In the genomic region with DNA sequence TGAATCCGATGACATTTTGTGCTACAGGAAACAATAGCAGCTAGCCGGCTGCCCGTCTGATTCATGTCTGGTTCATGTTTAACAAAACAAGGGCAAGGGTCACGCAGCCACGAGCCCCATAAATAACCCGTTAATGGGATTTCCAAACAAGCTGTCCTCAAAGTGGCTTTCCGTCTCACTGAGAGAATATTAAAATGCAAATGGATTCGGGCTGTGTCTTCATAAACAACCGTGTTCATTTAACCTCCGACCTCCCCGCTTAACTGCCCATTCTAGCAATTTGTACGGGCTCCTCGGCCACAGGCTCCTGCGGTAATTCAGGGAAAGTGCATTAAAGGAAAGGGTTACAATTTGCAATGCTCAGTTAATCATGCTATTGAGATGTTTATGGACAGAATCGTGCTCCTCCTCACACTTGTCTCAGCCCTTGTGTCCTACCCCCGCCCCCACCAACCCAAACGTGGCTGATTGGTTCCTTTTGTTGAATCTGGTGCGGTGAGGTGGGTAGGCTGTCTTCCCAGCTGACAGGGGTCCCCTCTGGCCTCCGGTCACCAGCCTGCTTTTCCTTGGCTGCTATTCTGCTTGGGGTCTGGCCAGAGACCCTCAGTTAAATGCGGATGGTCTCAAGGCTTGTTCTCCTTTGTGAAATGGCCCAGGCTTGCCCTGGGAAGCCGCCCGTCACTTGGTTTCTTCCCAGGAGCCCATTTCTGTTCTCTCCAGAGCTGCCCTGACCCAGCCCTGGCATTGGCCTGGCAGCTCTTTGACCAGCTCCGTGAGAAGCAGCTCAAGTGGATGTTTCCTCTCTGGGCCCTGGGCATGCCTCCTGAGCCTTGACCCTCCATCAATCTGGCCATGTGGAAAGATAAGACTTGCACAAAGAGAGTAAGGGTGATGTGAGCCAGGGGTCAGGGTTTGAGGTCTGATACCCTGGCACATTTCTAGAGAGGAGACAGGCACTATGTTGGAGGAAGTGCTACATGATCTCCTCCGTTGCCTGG, we compare ENCODE assay signal across 1 cellular context.
TF ChIP-seq lines count a peak whose summit lies in the region.

No MANE protein-coding gene starts in this region.

TF ChIP-seq in HepG2, 621 proteins besides CTCF, POLR2A, EP300 and RAD21 (continued from another document and continues in another):
- TF ChIP-seq, protein P1, sequence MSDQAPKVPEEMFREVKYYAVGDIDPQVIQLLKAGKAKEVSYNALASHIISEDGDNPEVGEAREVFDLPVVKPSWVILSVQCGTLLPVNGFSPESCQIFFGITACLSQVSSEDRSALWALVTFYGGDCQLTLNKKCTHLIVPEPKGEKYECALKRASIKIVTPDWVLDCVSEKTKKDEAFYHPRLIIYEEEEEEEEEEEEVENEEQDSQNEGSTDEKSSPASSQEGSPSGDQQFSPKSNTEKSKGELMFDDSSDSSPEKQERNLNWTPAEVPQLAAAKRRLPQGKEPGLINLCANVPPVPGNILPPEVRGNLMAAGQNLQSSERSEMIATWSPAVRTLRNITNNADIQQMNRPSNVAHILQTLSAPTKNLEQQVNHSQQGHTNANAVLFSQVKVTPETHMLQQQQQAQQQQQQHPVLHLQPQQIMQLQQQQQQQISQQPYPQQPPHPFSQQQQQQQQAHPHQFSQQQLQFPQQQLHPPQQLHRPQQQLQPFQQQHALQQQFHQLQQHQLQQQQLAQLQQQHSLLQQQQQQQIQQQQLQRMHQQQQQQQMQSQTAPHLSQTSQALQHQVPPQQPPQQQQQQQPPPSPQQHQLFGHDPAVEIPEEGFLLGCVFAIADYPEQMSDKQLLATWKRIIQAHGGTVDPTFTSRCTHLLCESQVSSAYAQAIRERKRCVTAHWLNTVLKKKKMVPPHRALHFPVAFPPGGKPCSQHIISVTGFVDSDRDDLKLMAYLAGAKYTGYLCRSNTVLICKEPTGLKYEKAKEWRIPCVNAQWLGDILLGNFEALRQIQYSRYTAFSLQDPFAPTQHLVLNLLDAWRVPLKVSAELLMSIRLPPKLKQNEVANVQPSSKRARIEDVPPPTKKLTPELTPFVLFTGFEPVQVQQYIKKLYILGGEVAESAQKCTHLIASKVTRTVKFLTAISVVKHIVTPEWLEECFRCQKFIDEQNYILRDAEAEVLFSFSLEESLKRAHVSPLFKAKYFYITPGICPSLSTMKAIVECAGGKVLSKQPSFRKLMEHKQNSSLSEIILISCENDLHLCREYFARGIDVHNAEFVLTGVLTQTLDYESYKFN (CRISPR knock-in tag; conservative IDR thresholded peaks at IDR 0.05) = peak; percentile 53
- TF ChIP-seq, protein P2, sequence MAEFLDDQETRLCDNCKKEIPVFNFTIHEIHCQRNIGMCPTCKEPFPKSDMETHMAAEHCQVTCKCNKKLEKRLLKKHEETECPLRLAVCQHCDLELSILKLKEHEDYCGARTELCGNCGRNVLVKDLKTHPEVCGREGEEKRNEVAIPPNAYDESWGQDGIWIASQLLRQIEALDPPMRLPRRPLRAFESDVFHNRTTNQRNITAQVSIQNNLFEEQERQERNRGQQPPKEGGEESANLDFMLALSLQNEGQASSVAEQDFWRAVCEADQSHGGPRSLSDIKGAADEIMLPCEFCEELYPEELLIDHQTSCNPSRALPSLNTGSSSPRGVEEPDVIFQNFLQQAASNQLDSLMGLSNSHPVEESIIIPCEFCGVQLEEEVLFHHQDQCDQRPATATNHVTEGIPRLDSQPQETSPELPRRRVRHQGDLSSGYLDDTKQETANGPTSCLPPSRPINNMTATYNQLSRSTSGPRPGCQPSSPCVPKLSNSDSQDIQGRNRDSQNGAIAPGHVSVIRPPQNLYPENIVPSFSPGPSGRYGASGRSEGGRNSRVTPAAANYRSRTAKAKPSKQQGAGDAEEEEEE (CRISPR knock-in tag; IDR thresholded peaks at IDR 0.05; ENCODE audit: borderline replicate concordance) = no peak
- TF ChIP-seq ONECUT2 (CRISPR knock-in tag; IDR thresholded peaks at IDR 0.05) (no peak), ZNF777 (CRISPR knock-in tag; IDR thresholded peaks at IDR 0.05) (no peak), MAF1 (CRISPR knock-in tag; IDR thresholded peaks at IDR 0.05; ENCODE audit: borderline replicate concordance) (no peak), FOXK1 (CRISPR knock-in tag; IDR thresholded peaks at IDR 0.05; ENCODE audit: borderline replicate concordance, low read depth) (peak; percentile 47; the same call in 1 of the 2 replicates), NFKBIZ (CRISPR knock-in tag; IDR thresholded peaks at IDR 0.05) (no peak), NFYB (CRISPR knock-in tag; IDR thresholded peaks at IDR 0.05) (no peak), ATM (IDR thresholded peaks at IDR 0.05; ENCODE audit: borderline replicate concordance) (no peak), HNRNPL (IDR thresholded peaks at IDR 0.05; ENCODE audit: low read depth, low read length) (no peak), XBP1 (CRISPR knock-in tag; IDR thresholded peaks at IDR 0.05) (no peak), POLR2AphosphoS2 (IDR thresholded peaks at IDR 0.05; ENCODE audit: low read depth, low read length) (no peak), KDM2A (CRISPR knock-in tag; IDR thresholded peaks at IDR 0.05; ENCODE audit: borderline replicate concordance, low read depth) (no peak), GZF1 (CRISPR knock-in tag; IDR thresholded peaks at IDR 0.05) (0 out of 2 replicates have a peak, but pooled peaks have one; percentile 64), ZNF251 (CRISPR knock-in tag; IDR thresholded peaks at IDR 0.05) (no peak), ZKSCAN8 (CRISPR knock-in tag; IDR thresholded peaks at IDR 0.05; ENCODE audit: borderline replicate concordance) (no peak), KLF16 (CRISPR knock-in tag; IDR thresholded peaks at IDR 0.05) (no peak), ELF3 (CRISPR knock-in tag; IDR thresholded peaks at IDR 0.05) (peak; percentile 43), TCF7 (IDR thresholded peaks at IDR 0.05; ENCODE audit: low read depth) (0 out of 2 replicates have a peak, but pooled peaks have one; percentile 18)
- TF ChIP-seq, protein P3, sequence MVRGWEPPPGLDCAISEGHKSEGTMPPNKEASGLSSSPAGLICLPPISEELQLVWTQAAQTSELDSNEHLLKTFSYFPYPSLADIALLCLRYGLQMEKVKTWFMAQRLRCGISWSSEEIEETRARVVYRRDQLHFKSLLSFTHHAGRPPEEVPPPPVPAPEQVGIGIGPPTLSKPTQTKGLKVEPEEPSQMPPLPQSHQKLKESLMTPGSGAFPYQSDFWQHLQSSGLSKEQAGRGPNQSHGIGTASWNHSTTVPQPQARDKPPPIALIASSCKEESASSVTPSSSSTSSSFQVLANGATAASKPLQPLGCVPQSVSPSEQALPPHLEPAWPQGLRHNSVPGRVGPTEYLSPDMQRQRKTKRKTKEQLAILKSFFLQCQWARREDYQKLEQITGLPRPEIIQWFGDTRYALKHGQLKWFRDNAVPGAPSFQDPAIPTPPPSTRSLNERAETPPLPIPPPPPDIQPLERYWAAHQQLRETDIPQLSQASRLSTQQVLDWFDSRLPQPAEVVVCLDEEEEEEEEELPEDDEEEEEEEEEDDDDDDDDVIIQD (CRISPR knock-in tag; IDR thresholded peaks at IDR 0.05; ENCODE audit: low read depth) = no peak
- TF ChIP-seq, protein P4, sequence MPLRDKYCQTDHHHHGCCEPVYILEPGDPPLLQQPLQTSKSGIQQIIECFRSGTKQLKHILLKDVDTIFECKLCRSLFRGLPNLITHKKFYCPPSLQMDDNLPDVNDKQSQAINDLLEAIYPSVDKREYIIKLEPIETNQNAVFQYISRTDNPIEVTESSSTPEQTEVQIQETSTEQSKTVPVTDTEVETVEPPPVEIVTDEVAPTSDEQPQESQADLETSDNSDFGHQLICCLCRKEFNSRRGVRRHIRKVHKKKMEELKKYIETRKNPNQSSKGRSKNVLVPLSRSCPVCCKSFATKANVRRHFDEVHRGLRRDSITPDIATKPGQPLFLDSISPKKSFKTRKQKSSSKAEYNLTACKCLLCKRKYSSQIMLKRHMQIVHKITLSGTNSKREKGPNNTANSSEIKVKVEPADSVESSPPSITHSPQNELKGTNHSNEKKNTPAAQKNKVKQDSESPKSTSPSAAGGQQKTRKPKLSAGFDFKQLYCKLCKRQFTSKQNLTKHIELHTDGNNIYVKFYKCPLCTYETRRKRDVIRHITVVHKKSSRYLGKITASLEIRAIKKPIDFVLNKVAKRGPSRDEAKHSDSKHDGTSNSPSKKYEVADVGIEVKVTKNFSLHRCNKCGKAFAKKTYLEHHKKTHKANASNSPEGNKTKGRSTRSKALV (CRISPR knock-in tag; IDR thresholded peaks at IDR 0.05) = no peak
- TF ChIP-seq, protein P5, sequence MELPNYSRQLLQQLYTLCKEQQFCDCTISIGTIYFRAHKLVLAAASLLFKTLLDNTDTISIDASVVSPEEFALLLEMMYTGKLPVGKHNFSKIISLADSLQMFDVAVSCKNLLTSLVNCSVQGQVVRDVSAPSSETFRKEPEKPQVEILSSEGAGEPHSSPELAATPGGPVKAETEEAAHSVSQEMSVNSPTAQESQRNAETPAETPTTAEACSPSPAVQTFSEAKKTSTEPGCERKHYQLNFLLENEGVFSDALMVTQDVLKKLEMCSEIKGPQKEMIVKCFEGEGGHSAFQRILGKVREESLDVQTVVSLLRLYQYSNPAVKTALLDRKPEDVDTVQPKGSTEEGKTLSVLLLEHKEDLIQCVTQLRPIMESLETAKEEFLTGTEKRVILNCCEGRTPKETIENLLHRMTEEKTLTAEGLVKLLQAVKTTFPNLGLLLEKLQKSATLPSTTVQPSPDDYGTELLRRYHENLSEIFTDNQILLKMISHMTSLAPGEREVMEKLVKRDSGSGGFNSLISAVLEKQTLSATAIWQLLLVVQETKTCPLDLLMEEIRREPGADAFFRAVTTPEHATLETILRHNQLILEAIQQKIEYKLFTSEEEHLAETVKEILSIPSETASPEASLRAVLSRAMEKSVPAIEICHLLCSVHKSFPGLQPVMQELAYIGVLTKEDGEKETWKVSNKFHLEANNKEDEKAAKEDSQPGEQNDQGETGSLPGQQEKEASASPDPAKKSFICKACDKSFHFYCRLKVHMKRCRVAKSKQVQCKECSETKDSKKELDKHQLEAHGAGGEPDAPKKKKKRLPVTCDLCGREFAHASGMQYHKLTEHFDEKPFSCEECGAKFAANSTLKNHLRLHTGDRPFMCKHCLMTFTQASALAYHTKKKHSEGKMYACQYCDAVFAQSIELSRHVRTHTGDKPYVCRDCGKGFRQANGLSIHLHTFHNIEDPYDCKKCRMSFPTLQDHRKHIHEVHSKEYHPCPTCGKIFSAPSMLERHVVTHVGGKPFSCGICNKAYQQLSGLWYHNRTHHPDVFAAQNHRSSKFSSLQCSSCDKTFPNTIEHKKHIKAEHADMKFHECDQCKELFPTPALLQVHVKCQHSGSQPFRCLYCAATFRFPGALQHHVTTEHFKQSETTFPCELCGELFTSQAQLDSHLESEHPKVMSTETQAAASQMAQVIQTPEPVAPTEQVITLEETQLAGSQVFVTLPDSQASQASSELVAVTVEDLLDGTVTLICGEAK (IDR thresholded peaks at IDR 0.05) = no peak
- TF ChIP-seq, protein P5 (CRISPR knock-in tag; IDR thresholded peaks at IDR 0.05) = no peak
- TF ChIP-seq, protein P6, sequence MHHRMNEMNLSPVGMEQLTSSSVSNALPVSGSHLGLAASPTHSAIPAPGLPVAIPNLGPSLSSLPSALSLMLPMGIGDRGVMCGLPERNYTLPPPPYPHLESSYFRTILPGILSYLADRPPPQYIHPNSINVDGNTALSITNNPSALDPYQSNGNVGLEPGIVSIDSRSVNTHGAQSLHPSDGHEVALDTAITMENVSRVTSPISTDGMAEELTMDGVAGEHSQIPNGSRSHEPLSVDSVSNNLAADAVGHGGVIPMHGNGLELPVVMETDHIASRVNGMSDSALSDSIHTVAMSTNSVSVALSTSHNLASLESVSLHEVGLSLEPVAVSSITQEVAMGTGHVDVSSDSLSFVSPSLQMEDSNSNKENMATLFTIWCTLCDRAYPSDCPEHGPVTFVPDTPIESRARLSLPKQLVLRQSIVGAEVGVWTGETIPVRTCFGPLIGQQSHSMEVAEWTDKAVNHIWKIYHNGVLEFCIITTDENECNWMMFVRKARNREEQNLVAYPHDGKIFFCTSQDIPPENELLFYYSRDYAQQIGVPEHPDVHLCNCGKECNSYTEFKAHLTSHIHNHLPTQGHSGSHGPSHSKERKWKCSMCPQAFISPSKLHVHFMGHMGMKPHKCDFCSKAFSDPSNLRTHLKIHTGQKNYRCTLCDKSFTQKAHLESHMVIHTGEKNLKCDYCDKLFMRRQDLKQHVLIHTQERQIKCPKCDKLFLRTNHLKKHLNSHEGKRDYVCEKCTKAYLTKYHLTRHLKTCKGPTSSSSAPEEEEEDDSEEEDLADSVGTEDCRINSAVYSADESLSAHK (CRISPR knock-in tag; IDR thresholded peaks at IDR 0.05; ENCODE audit: borderline replicate concordance) = no peak
